ENCODE assay signal across 1 cellular context in genomic region chr7:132709971-132710567, GRCh38.
TF ChIP-seq lines count a peak whose summit lies in the region.

No MANE protein-coding gene starts in this region.

TF ChIP-seq in GM23338, 12 proteins besides CTCF, POLR2A, EP300 and RAD21 (continued from another document):
- TF ChIP-seq ZNF462 (CRISPR knock-in tag; IDR thresholded peaks at IDR 0.05): no peak
- TF ChIP-seq ETS1 (IDR thresholded peaks at IDR 0.05): no peak
- TF ChIP-seq POLR2AphosphoS5 (IDR thresholded peaks at IDR 0.05; ENCODE audit: low read depth): no peak
- TF ChIP-seq JUNB (IDR thresholded peaks at IDR 0.05; ENCODE audit: unreplicated experiment): no peak
- TF ChIP-seq ZNF114 (CRISPR knock-in tag; IDR thresholded peaks at IDR 0.05): no peak
- no peak for TF ChIP-seq EZH2phosphoT487 (IDR thresholded peaks at IDR 0.05; ENCODE audit: unreplicated experiment)
- no peak for TF ChIP-seq CREB1 (CRISPR knock-in tag; IDR thresholded peaks at IDR 0.05; ENCODE audit: low read depth)
- no peak for TF ChIP-seq ZNF331 (CRISPR knock-in tag; IDR thresholded peaks at IDR 0.05; ENCODE audit: low read depth)
